ENCODE assay signal across 17 cellular contexts in the genomic region with DNA sequence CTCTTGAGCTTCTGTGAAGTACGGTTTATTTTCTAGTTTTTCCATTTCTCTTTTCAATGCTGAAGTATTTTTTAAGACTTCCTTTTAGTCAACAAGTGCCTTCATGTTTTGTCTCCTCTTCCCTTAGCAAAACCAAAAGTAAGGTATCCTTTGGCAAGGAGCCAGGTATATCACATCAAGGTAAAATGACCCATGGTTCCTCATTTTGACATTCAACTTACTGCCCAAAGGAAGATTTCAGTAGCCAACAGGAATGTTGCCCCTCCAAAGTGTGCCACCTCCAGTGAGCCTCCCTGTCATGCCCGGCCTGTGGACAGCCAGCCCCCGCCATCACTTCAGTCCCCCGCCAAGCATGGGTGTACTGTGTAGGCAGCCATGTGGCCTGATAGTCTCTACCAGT.
"Had no signal": no experiment of that assay in that cellular context is flagged by ENCODE, and none has a peak within 500 bp of the region (broad histone marks: within the 10 kb centered on the region; RNA-seq: fewer than 3 reads in every experiment).

No MANE protein-coding gene starts in this region.

- H3K4me3 ChIP-seq: adrenal gland, SJSA1 had no signal

- H3K27me3 ChIP-seq: adrenal gland, SJSA1 had no signal

- H3K36me3 Mint-ChIP-seq: activated naive CD8-positive, alpha-beta T cell treated with anti-CD3 and anti-CD28 coated beads, Interleukin-2, amount 10 ng/mL, durations not matched to agents 7 days and 5 days had no signal

- H3K27ac ChIP-seq: adrenal gland, SJSA1 had no signal

- H3K4me1 ChIP-seq: adrenal gland, SJSA1 had no signal

- H3K36me3 ChIP-seq: adrenal gland, SJSA1 had no signal

- FAIRE-seq: colon had no signal

- ATAC-seq: activated CD8-positive, alpha-beta T cell treated with anti-CD3 and anti-CD28 coated beads, Interleukin-2, amount 10 ng/mL, durations not matched to agents 7 days and 5 days had no signal

- DNase-seq: activated CD4-positive, alpha-beta T cell treated with anti-CD3 and anti-CD28 coated beads, Interleukin-2, amount 50 U/mL, for 4 hours; activated CD4-positive, CD25-positive, alpha-beta regulatory T cell treated with anti-CD3 and anti-CD28 coated beads, Interleukin-2, amount 50 U/mL, for 72 hours; activated CD8-positive, alpha-beta memory T cell treated with anti-CD3 and anti-CD28 coated beads, Interleukin-2, amount 50 U/mL, for 48 hours; activated CD8-positive, alpha-beta T cell treated with anti-CD3 and anti-CD28 coated beads, Interleukin-2, amount 10 ng/mL, durations not matched to agents 7 days and 5 days; activated naive CD4-positive, alpha-beta T cell treated with anti-CD3 and anti-CD28 coated beads, Interleukin-2, amount 50 U/mL, for 16 hours; activated naive CD8-positive, alpha-beta T cell treated with anti-CD3 and anti-CD28 coated beads, Interleukin-2, amount 10 ng/mL, durations not matched to agents 7 days and 5 days; activated T-cell treated with anti-CD3 and anti-CD28 coated beads, Interleukin-2, amount 50 U/mL, for 1 hour; cerebellar nuclear complex; MM.1S; NCI-H1105 treated with DMSO at 0.1 percent for 48 hours; NCI-H1436 treated with DMSO at 0.1 percent for 48 hours; NCI-H187; NCI-H2081; NCI-H446 had no signal

- H3K4me3 Mint-ChIP-seq: activated CD8-positive, alpha-beta T cell treated with anti-CD3 and anti-CD28 coated beads, Interleukin-2, amount 10 ng/mL, durations not matched to agents 7 days and 5 days; activated naive CD8-positive, alpha-beta T cell treated with anti-CD3 and anti-CD28 coated beads, Interleukin-2, amount 10 ng/mL, durations not matched to agents 7 days and 5 days had no signal

- H3K27ac Mint-ChIP-seq: activated CD8-positive, alpha-beta T cell treated with anti-CD3 and anti-CD28 coated beads, Interleukin-2, amount 10 ng/mL, durations not matched to agents 7 days and 5 days; activated naive CD8-positive, alpha-beta T cell treated with anti-CD3 and anti-CD28 coated beads, Interleukin-2, amount 10 ng/mL, durations not matched to agents 7 days and 5 days had no signal
